ENCODE assay signal across 8 cellular contexts in the genomic region with DNA sequence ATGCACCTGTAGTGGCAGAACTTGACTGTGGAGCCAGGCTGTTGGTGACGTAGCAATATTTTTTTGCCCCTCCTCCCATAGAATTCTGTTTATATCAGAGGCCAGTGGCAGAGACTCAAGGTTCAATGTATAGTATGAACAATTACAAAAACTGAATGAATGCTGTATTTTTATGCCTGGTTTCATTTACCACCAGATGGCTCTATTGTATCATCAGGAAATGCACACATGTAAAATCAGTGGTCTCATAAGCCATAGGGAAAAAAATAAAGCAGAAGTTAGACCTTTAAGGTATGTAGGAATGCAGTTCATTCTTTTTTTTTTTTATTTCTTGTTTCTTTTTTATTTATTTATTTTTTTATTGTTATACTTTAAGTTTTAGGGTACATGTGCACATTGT. TPM values are rescaled to one million over a fixed set of nuclear protein-coding genes. Genes with fewer than 3 reads are reported as not detected.
DNase-seq lines count a peak whose midpoint lies in the region; ATAC-seq and TF ChIP-seq lines count a peak whose summit lies in the region.

No MANE protein-coding gene starts in this region.

- H3K4me3 ChIP-seq in foreskin fibroblast (ENCODE audit: low read depth in 1 of 2, low read length in 2 of 2) = no peak overlapping the region

- no peak overlapping the region for H3K27ac Mint-ChIP-seq in stimulated activated naive CD8-positive, alpha-beta T cell treated with anti-CD3 and anti-CD28 coated beads, Interleukin-15, amount 100 ng/mL, for 72 hours
- no peak overlapping the region for H3K27ac Mint-ChIP-seq in activated T-helper 17 cell treated with anti-CD3 and anti-CD28 coated beads, Interleukin-2, amount 50 U/mL, for 72 hours

- no peak for DNase-seq in stimulated activated naive CD8-positive, alpha-beta T cell treated with anti-CD3 and anti-CD28 coated beads, Interleukin-15, amount 100 ng/mL, for 72 hours
- DNase-seq in stimulated activated naive CD8-positive, alpha-beta T cell treated with anti-CD3 and anti-CD28 coated beads, Interleukin-15, Interleukin-2, amounts not matched to agents 100 U/mL and 50 U/mL, for 24 hours = no peak
- DNase-seq in RKO (ENCODE audit: low spot score) (peak; percentile 23), foreskin fibroblast (peak in 1 of 2 donors; percentile 51), NCI-H187 (lab: John Stamatoyannopoulos, UW) (no peak), SKM-1 treated with dmso at 0.1 percent for 144 hours (lab: John Stamatoyannopoulos, UW; ENCODE audit: unreplicated experiment) (no peak)

- peak; percentile 61 for TF ChIP-seq CTCF in foreskin fibroblast (IDR thresholded peaks at IDR 0.05; ENCODE audit: low read depth, low read length)

- H3K4me1 Mint-ChIP-seq in stimulated activated naive CD8-positive, alpha-beta T cell treated with anti-CD3 and anti-CD28 coated beads, Interleukin-15, amount 100 ng/mL, for 72 hours = no peaks in the 10 kb centered on the region
- H3K4me1 Mint-ChIP-seq in activated T-helper 17 cell treated with anti-CD3 and anti-CD28 coated beads, Interleukin-2, amount 50 U/mL, for 72 hours = no peaks in the 10 kb centered on the region

- no peaks in the 10 kb centered on the region for H3K9me3 Mint-ChIP-seq in stimulated activated naive CD8-positive, alpha-beta T cell treated with anti-CD3 and anti-CD28 coated beads, Interleukin-15, amount 100 ng/mL, for 72 hours
- no peaks in the 10 kb centered on the region for H3K9me3 Mint-ChIP-seq in activated T-helper 17 cell treated with anti-CD3 and anti-CD28 coated beads, Interleukin-2, amount 50 U/mL, for 72 hours

- peak; percentile 42 for ATAC-seq in stimulated activated naive CD8-positive, alpha-beta T cell treated with anti-CD3 and anti-CD28 coated beads, Interleukin-15, amount 100 ng/mL, for 72 hours
- no peak for ATAC-seq in stimulated activated naive CD8-positive, alpha-beta T cell treated with anti-CD3 and anti-CD28 coated beads, Interleukin-15, Interleukin-2, amounts not matched to agents 100 U/mL and 50 U/mL, for 24 hours
- ATAC-seq in activated T-helper 17 cell treated with anti-CD3 and anti-CD28 coated beads, Interleukin-2, amount 50 U/mL, for 72 hours (replicated peaks) = no peak
- no peak for ATAC-seq in HG03442 (IDR thresholded peaks at IDR 0.05; ENCODE audit: unreplicated experiment)

- peaks cover 9% of the 10 kb centered on the region for H3K27me3 Mint-ChIP-seq in stimulated activated naive CD8-positive, alpha-beta T cell treated with anti-CD3 and anti-CD28 coated beads, Interleukin-15, amount 100 ng/mL, for 72 hours
- H3K27me3 Mint-ChIP-seq in activated T-helper 17 cell treated with anti-CD3 and anti-CD28 coated beads, Interleukin-2, amount 50 U/mL, for 72 hours = peaks cover 6% of the 10 kb centered on the region

- no peaks in the 10 kb centered on the region for H3K36me3 Mint-ChIP-seq in activated T-helper 17 cell treated with anti-CD3 and anti-CD28 coated beads, Interleukin-2, amount 50 U/mL, for 72 hours (ENCODE audit: low read depth)

- no peak overlapping the region for H3K4me3 Mint-ChIP-seq in stimulated activated naive CD8-positive, alpha-beta T cell treated with anti-CD3 and anti-CD28 coated beads, Interleukin-15, amount 100 ng/mL, for 72 hours
- no peak overlapping the region for H3K4me3 Mint-ChIP-seq in activated T-helper 17 cell treated with anti-CD3 and anti-CD28 coated beads, Interleukin-2, amount 50 U/mL, for 72 hours

RNA-seq across cellular contexts. Expression of gene CCDC192, which starts 43.6 kb away (rescaled TPM):
- not detected for total RNA-seq in activated T-helper 17 cell treated with anti-CD3 and anti-CD28 coated beads, Interleukin-2, amount 50 U/mL, for 72 hours
